Comparison of ENCODE assay signal across 23 cellular contexts in the genomic region with DNA sequence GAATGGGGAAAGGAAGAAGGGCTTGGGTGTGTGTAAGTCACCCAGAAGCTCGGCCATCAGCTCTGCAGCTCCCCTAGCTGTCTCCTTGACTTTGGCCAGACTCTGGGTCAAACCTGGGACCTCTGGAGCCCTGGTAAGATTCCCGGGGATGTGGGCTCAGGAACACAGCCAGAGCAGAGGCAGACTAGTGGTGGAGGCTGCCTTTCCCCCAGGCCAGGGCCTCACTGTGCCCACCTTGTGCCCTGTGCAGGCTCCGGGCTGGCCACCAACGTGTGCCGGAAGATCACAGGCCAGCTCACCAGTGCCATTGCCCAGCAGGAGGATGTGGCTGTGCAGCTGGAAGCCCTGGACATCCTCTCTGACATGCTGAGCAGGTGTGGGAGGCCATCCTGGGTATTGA. TPM values are rescaled to one million over a fixed set of nuclear protein-coding genes. Genes with fewer than 3 reads are reported as not detected.
DNase-seq lines count a peak whose midpoint lies in the region; ATAC-seq, FAIRE-seq and TF ChIP-seq lines count a peak whose summit lies in the region.
"Had no signal": no experiment of that assay in that cellular context is flagged by ENCODE, and none has a peak within 500 bp of the region (broad histone marks: within the 10 kb centered on the region; RNA-seq: fewer than 3 reads in every experiment).

No MANE protein-coding gene starts in this region.

- no peak overlapping the region for H3K23ac ChIP-seq in H1 (ENCODE audit: insufficient read length)

- H4K20me1 ChIP-seq in H1 (replicated peaks in 1 of 2; ENCODE audit: control insufficient read depth in 1 of 2, insufficient read depth in 2 of 2, low read length in 2 of 2), result no peaks in the 10 kb centered on the region

- ATAC-seq in Right ventricle myocardium inferior, result no peak
- ATAC-seq in psoas muscle, result no peak
- no peak for ATAC-seq in upper lobe of right lung
- ATAC-seq: A549 had no signal

- H3K4me1 ChIP-seq in left ventricle myocardium inferior, result peaks cover 51% of the 10 kb centered on the region
- peaks cover 0 to 8% (median 4%) of the 10 kb centered on the region in 4 experiments; a peak in 4 of 7 replicates for H3K4me1 ChIP-seq in H1 (replicated peaks in 1 of 4; ENCODE audit: control insufficient read depth in 3 of 4, insufficient read depth in 4 of 4, low read length in 3 of 4)
- peaks cover 27% of the 10 kb centered on the region for H3K4me1 ChIP-seq in psoas muscle
- H3K4me1 ChIP-seq in upper lobe of right lung, result peaks cover 4% of the 10 kb centered on the region
- H3K4me1 ChIP-seq in stomach, result peaks cover 6 to 19% (median 15%) of the 10 kb centered on the region in 4 donors
- H3K4me1 ChIP-seq: BE2C had no signal

- H3K9me3 ChIP-seq in left ventricle myocardium inferior (replicated peaks) (no peaks in the 10 kb centered on the region), H1 (ENCODE audit: insufficient read depth in 2 of 2, low read depth in 1 of 2, low read length in 1 of 2) (no peaks in the 10 kb centered on the region), psoas muscle (no peaks in the 10 kb centered on the region), upper lobe of right lung (no peaks in the 10 kb centered on the region), stomach (no peaks in the 10 kb centered on the region)
- H3K9me3 ChIP-seq: A549, BE2C had no signal

- H3K79me1 ChIP-seq in H1 (ENCODE audit: low read depth, low read length), result no peaks in the 10 kb centered on the region

- DNase-seq in left ventricle myocardium inferior, result no peak
- DNase-seq in Right ventricle myocardium inferior (ENCODE audit: missing footprints), result no peak
- no peak for DNase-seq in H1 (ENCODE audit: low read depth in 1 of 2, low spot score in 2 of 2)
- DNase-seq in psoas muscle, result no peak
- peak; percentile 27 for DNase-seq in upper lobe of right lung
- no peak for DNase-seq in NCI-H526 (lab: John Stamatoyannopoulos, UW)
- no peak for DNase-seq in ecto neural progenitor cell (ENCODE audit: low spot score)
- no peak for DNase-seq in stomach
- DNase-seq: BE2C, EL, GF-D8, NCI-H1105, NCI-H146, NCI-H2029, NCI-H2227 treated with DMSO at 0.1 percent for 48 hours, NCI-H510A, NCI-H748 treated with DMSO at 0.1 percent for 48 hours, PC-9, RPMI8226 had no signal

- no peak for TF ChIP-seq CTCF in left ventricle myocardium inferior (IDR thresholded peaks at IDR 0.05; ENCODE audit: borderline replicate concordance)
- TF ChIP-seq CTCF in H1 (IDR thresholded peaks at IDR 0.05; ENCODE audit: control extremely low read depth in 1 of 3, insufficient read depth in 1 of 3, low read depth in 1 of 3, low read length in 3 of 3), result no peak
- no peak for TF ChIP-seq CTCF in psoas muscle (IDR thresholded peaks at IDR 0.05)
- no peak for TF ChIP-seq CTCF in upper lobe of right lung (IDR thresholded peaks at IDR 0.05)
- no peak for TF ChIP-seq CTCF in stomach (IDR thresholded peaks at IDR 0.05)

- 0 out of 2 replicates have a peak overlapping the region, but pooled peaks have one; percentile 23 for H2BK15ac ChIP-seq in H1 (ENCODE audit: low read length)

- TF ChIP-seq RAD21 in H1 (IDR thresholded peaks at IDR 0.05 in 1 of 2, conservative IDR thresholded peaks at IDR 0.05 in 1 of 2; ENCODE audit: low read depth in 2 of 2, low read length in 2 of 2), result no peak

- H3K36me3 ChIP-seq in left ventricle myocardium inferior (peaks cover 56% of the 10 kb centered on the region), H1 (ENCODE audit: control insufficient read depth in 2 of 4, insufficient read depth in 4 of 4, low read length in 3 of 4) (peaks cover 0 to 12% (median 3%) of the 10 kb centered on the region in 4 experiments; a peak in 5 of 8 replicates), psoas muscle (ENCODE audit: insufficient read depth in 1 of 2, low read depth in 1 of 2) (peaks cover 3 to 82% of the 10 kb centered on the region in 2 donors), upper lobe of right lung (no peaks in the 10 kb centered on the region), stomach (peaks cover 0 to 55% (median 22%) of the 10 kb centered on the region in 4 donors)
- H3K36me3 ChIP-seq: BE2C had no signal

- peak overlapping the region; percentile 73 for H3K27ac ChIP-seq in left ventricle myocardium inferior (replicated peaks)
- H3K27ac ChIP-seq in H1 (ENCODE audit: low read depth, low read length), result no peak overlapping the region
- H3K27ac ChIP-seq in psoas muscle, result peak overlapping the region; percentile 70
- peak overlapping the region; percentile 6 for H3K27ac ChIP-seq in upper lobe of right lung
- peak overlapping the region in 1 of 5 donors; percentile 9 for H3K27ac ChIP-seq in stomach
- H3K27ac ChIP-seq: A549, KMS-11, PC-9 had no signal

- H3K4ac ChIP-seq in H1 (replicated peaks; ENCODE audit: insufficient read length, low read depth, low read length), result no peak overlapping the region

- H2AFZ ChIP-seq in H1 (ENCODE audit: low read length), result no peak overlapping the region
- H2AFZ ChIP-seq: PC-9 had no signal

- CTCF ChIA-PET in H1 (lab: Charles Lee; ENCODE audit: partially characterized antibody), result interaction anchor here (0.9 to 5.1 kb wide), 16 partner anchors 8 to 187 kb away, joined by 3 to 54 read pairs (median 4); partner anchors contain the start of genes CAND2 and RPL32

- H4K91ac ChIP-seq in H1 (replicated peaks; ENCODE audit: insufficient read length, low read length), result no peak overlapping the region

- no peak overlapping the region for H3K56ac ChIP-seq in H1 (replicated peaks; ENCODE audit: insufficient read length, low read depth, low read length)

- intact Hi-C loops in left ventricle myocardium inferior (cut with micrococcal nuclease), result no loop called here
- intact Hi-C loops in Right ventricle myocardium inferior (cut with DNase I), result loop anchor here (5.0 kb wide), 1 partner anchor 101 kb away; no protein-coding TSS in a partner anchor
- intact Hi-C loops in psoas muscle (cut with DNase I), result no loop called here
- intact Hi-C loops in upper lobe of right lung (cut with DNase I), result no loop called here
- intact Hi-C loops in stomach (cut with DNase I; ENCODE audit: low total_unique reads), result no loop called here

- no peak for FAIRE-seq in H1 (lab: Jason Lieb, UNC)
- FAIRE-seq: A549, H54, HTR-8/SVneo had no signal

- no peaks in the 10 kb centered on the region for H3K79me2 ChIP-seq in H1 (ENCODE audit: control insufficient read depth in 1 of 2, insufficient read depth in 2 of 2, low read length in 2 of 2)

- peaks cover 3% of the 10 kb centered on the region; the same call in 1 of the 2 replicates for H3K23me2 ChIP-seq in H1 (ENCODE audit: low read depth, low read length)

- H3K9ac ChIP-seq in H1 (replicated peaks in 1 of 4; ENCODE audit: extremely low read depth in 1 of 4, low read depth in 3 of 4, low read length in 3 of 4), result no peak overlapping the region
- H3K9ac ChIP-seq: KMS-11 had no signal

- H4K5ac ChIP-seq in H1 (ENCODE audit: insufficient read length, low read depth, low read length), result no peak overlapping the region

- no peak overlapping the region for H3K4me3 ChIP-seq in left ventricle myocardium inferior
- H3K4me3 ChIP-seq in H1 (ENCODE audit: extremely low read depth in 1 of 4, insufficient read depth in 2 of 4, low read depth in 3 of 4, low read length in 4 of 4), result no peak overlapping the region
- no peak overlapping the region for H3K4me3 ChIP-seq in psoas muscle
- no peak overlapping the region for H3K4me3 ChIP-seq in upper lobe of right lung
- H3K4me3 ChIP-seq in stomach, result no peak overlapping the region
- H3K4me3 ChIP-seq: A549, PC-9 had no signal

- TF ChIP-seq POLR2A in H1 (IDR thresholded peaks at IDR 0.05; ENCODE audit: control extremely low read depth in 1 of 2, low read depth in 2 of 2, low read length in 2 of 2) (no peak), stomach (IDR thresholded peaks at IDR 0.05) (no peak)

- H2BK5ac ChIP-seq in H1 (ENCODE audit: low read depth, low read length), result no peak overlapping the region

- TF ChIP-seq EP300 in H1 (IDR thresholded peaks at IDR 0.05; ENCODE audit: borderline replicate concordance in 1 of 2, low read depth in 2 of 2, low read length in 2 of 2) (no peak), stomach (IDR thresholded peaks at IDR 0.05) (no peak)

- no peak overlapping the region for H2AK5ac ChIP-seq in H1 (ENCODE audit: low read depth, low read length)

- no peak overlapping the region for H3K18ac ChIP-seq in H1 (ENCODE audit: extremely low read depth, low read length)

- H2BK20ac ChIP-seq in H1 (ENCODE audit: low read length), result no peak overlapping the region

- H2BK120ac ChIP-seq in H1 (replicated peaks; ENCODE audit: low read depth, low read length), result no peak overlapping the region

- H3K14ac ChIP-seq in H1 (ENCODE audit: insufficient read length), result no peak overlapping the region

- 80% methylated on average over 5 of the region's 5 CpGs; no CpG with 5 or more reads in 1 of the 2 experiments for WGBS in H1 (ENCODE audit: extremely low coverage in 1 of 2, insufficient coverage in 1 of 2, insufficient read length in 1 of 2, insufficient replicate concordance in 2 of 2, low coverage in 1 of 2, low lambda C conversion rate in 2 of 2, missing lambda C conversion rate in 1 of 2), 2 experiments
- 75 to 79% (median 77%) methylated on average over 5 of the region's 5 CpGs for WGBS in psoas muscle, 3 donors
- 85 to 92% (median 89%) methylated on average over 4 to 5 of the region's 5 CpGs for WGBS in stomach, 5 donors

- no peak overlapping the region for H2BK12ac ChIP-seq in H1 (ENCODE audit: low read depth, low read length)

- no peaks in the 10 kb centered on the region for H3K27me3 ChIP-seq in left ventricle myocardium inferior (ENCODE audit: low read depth)
- no peaks in the 10 kb centered on the region for H3K27me3 ChIP-seq in H1 (replicated peaks in 1 of 4; ENCODE audit: control insufficient read depth in 3 of 4, extremely low read depth in 1 of 4, insufficient read depth in 3 of 4, low read length in 3 of 4)
- no peaks in the 10 kb centered on the region for H3K27me3 ChIP-seq in psoas muscle (ENCODE audit: insufficient read depth in 3 of 3, low read length in 2 of 3)
- H3K27me3 ChIP-seq in upper lobe of right lung, result no peaks in the 10 kb centered on the region
- no peaks in the 10 kb centered on the region for H3K27me3 ChIP-seq in stomach
- H3K27me3 ChIP-seq: BE2C had no signal

- POLR2A ChIA-PET in H1 (lab: Charles Lee; ENCODE audit: partially characterized antibody), result interaction anchor here (1.1 to 28.5 kb wide), 5 partner anchors 9 to 251 kb away, joined by 3 to 661 read pairs (median 3); partner anchors contain the start of genes CAND2, MKRN2 and RPL32

- H3K4me2 ChIP-seq in H1 (ENCODE audit: insufficient read depth in 1 of 2, low read depth in 2 of 2, low read length in 2 of 2), result no peak overlapping the region
- H3K4me2 ChIP-seq: A549, KMS-11, PC-9 had no signal

- H4K8ac ChIP-seq in H1 (ENCODE audit: extremely low read depth, insufficient read depth, low read length), result 0 out of 2 replicates have a peak overlapping the region, but pooled peaks have one; percentile 31

RNA-seq across cellular contexts. Expression of gene CAND2, which starts 11.5 kb away (rescaled TPM):
- total RNA-seq in left ventricle myocardium inferior (76.2 TPM), Right ventricle myocardium inferior (56.7 TPM), psoas muscle (100 to 1,000 TPM; 128 to 220 (median 138) TPM), upper lobe of right lung (7.8 TPM), stomach (1 to 10 TPM in 4 of 5 donors, under 1 TPM in 1; under 0.01 to 5.3 (median 4.0) TPM)
- 8.7 and 11.2 TPM in 2 replicates for total RNA-seq in H1 (2021; fragmentation: NEBNext Ultra II Directional; extraction: Animal tissue kit (Norgen Biotek cat#: 25700))
- polyA plus RNA-seq in H1 (2011; rRNA removed) (8.7 and 12.0 TPM in 2 replicates), psoas muscle (10 to 100 TPM in 2 of 3 donors, 1 to 10 TPM in 1; 3.7 to 65.3 (median 48.8) TPM), stomach (1 to 10 TPM; 1.1 to 2.0 (median 1.2) TPM)
- polyA plus RNA-seq in H1 (2011; cell fraction: cytosol; rRNA removed), result 9.2 TPM
- polyA plus RNA-seq in H1 (2011; cell fraction: nucleus; rRNA removed), result 20.3 TPM
- polyA plus RNA-seq in H1 (2012, experiment 1 of 2), result 5.3 to 10.4 TPM (median 9.1 TPM) in 4 replicates
- 7.4 TPM for polyA plus RNA-seq in H1 (2012, experiment 2 of 2)
- 4.0 TPM for polyA plus RNA-seq in H1 (2013, experiment 1 of 2)
- polyA plus RNA-seq in H1 (2013, experiment 2 of 2), result 3.4 TPM
- 11.0 and 15.6 TPM in 2 replicates for polyA minus RNA-seq in H1 (2011; rRNA and poly(A)+ RNA removed)
- polyA minus RNA-seq in H1 (2011; cell fraction: cytosol; rRNA and poly(A)+ RNA removed), result 7.3 TPM
- 17.4 TPM for polyA minus RNA-seq in H1 (2011; cell fraction: nucleus; rRNA and poly(A)+ RNA removed)

RNA-seq across cellular contexts. Expression of gene RPL32, which starts 33.4 kb away (rescaled TPM):
- total RNA-seq in left ventricle myocardium inferior, result 880 TPM
- total RNA-seq in Right ventricle myocardium inferior, result 953 TPM
- 1,954 and 2,043 TPM in 2 replicates for total RNA-seq in H1 (2021; fragmentation: NEBNext Ultra II Directional; extraction: Animal tissue kit (Norgen Biotek cat#: 25700))
- 995 and 1,443 TPM in 2 replicates for polyA plus RNA-seq in H1 (2011; rRNA removed)
- polyA plus RNA-seq in H1 (2011; cell fraction: cytosol; rRNA removed), result 2,045 TPM
- 1,718 TPM for polyA plus RNA-seq in H1 (2011; cell fraction: nucleus; rRNA removed)
- 3,098 to 3,462 TPM (median 3,192 TPM) in 4 replicates for polyA plus RNA-seq in H1 (2012, experiment 1 of 2)
- polyA plus RNA-seq in H1 (2012, experiment 2 of 2), result 2,207 TPM
- 1,804 TPM for polyA plus RNA-seq in H1 (2013, experiment 1 of 2)
- polyA plus RNA-seq in H1 (2013, experiment 2 of 2), result 1,790 TPM
- polyA minus RNA-seq in H1 (2011; rRNA and poly(A)+ RNA removed), result 1,055 and 1,349 TPM in 2 replicates
- polyA minus RNA-seq in H1 (2011; cell fraction: cytosol; rRNA and poly(A)+ RNA removed), result 973 TPM
- 656 TPM for polyA minus RNA-seq in H1 (2011; cell fraction: nucleus; rRNA and poly(A)+ RNA removed)
- 1,000 to 10,000 TPM; 1,418 to 1,919 (median 1,477) TPM for total RNA-seq in psoas muscle
- 1,000 to 10,000 TPM; 2,325 to 2,939 (median 2,347) TPM for polyA plus RNA-seq in psoas muscle
- 1,191 TPM for total RNA-seq in upper lobe of right lung
- 1,000 to 10,000 TPM in 3 of 5 donors, 100 to 1,000 TPM in 1, 10 to 100 TPM in 1; 71.5 to 2,292 (median 1,389) TPM for total RNA-seq in stomach
- polyA plus RNA-seq in stomach, result 1,000 to 10,000 TPM; 2,312 to 3,985 (median 3,806) TPM

RNA-seq across cellular contexts. Expression of gene TMEM40, which starts 48.9 kb away (rescaled TPM):
- total RNA-seq in left ventricle myocardium inferior (4.5 TPM), Right ventricle myocardium inferior (4.2 TPM), psoas muscle (1 to 10 TPM in 3 of 4 donors, under 1 TPM in 1; 0.59 to 4.4 (median 2.3) TPM), upper lobe of right lung (not detected), stomach (not detected)
- total RNA-seq in H1 (2021; fragmentation: NEBNext Ultra II Directional; extraction: Animal tissue kit (Norgen Biotek cat#: 25700)), result not detected in 2 replicates
- polyA plus RNA-seq in H1 (2011; rRNA removed) (0.11 and 0.18 TPM in 2 replicates), psoas muscle (under 1 TPM; 0.30 to 0.52 (median 0.40) TPM), stomach (100 to 1,000 TPM in 1 of 3 donors, not detected in 2; 141 TPM)
- polyA plus RNA-seq in H1 (2011; cell fraction: cytosol; rRNA removed), result 0.26 TPM
- 0.57 TPM for polyA plus RNA-seq in H1 (2011; cell fraction: nucleus; rRNA removed)
- polyA plus RNA-seq in H1 (2012, experiment 1 of 2), result 0.28 TPM in 1 of 4 replicates, not detected in the others
- polyA plus RNA-seq in H1 (2012, experiment 2 of 2), result not detected
- polyA plus RNA-seq in H1 (2013, experiment 1 of 2), result 0.12 TPM
- polyA plus RNA-seq in H1 (2013, experiment 2 of 2), result 0.22 TPM
- not detected in 2 replicates for polyA minus RNA-seq in H1 (2011; rRNA and poly(A)+ RNA removed)
- not detected for polyA minus RNA-seq in H1 (2011; cell fraction: cytosol; rRNA and poly(A)+ RNA removed)
- not detected for polyA minus RNA-seq in H1 (2011; cell fraction: nucleus; rRNA and poly(A)+ RNA removed)
